ENCODE assay signal across 27 cellular contexts in genomic region chr11:126158054-126158791, GRCh38. TPM values are rescaled to one million over a fixed set of nuclear protein-coding genes. Genes with fewer than 3 reads are reported as not detected.
DNase-seq lines count a peak whose midpoint lies in the region; ATAC-seq, FAIRE-seq and TF ChIP-seq lines count a peak whose summit lies in the region.
"Had no signal": no experiment of that assay in that cellular context is flagged by ENCODE, and none has a peak within 500 bp of the region (broad histone marks: within the 10 kb centered on the region; RNA-seq: fewer than 3 reads in every experiment).

No MANE protein-coding gene starts in this region.

- TF ChIP-seq POLR2A in HepG2 (IDR thresholded peaks at IDR 0.05; ENCODE audit: insufficient read depth in 1 of 2, low read depth in 2 of 2, low read length in 2 of 2), result 0 out of 4 replicates have a peak, but pooled peaks of 1 of the 2 experiments have one; percentile 37

- H3K27me3 ChIP-seq in Caco-2 (replicated peaks; ENCODE audit: control insufficient read depth, insufficient read depth, low read length), result no peaks in the 10 kb centered on the region
- no peaks in the 10 kb centered on the region for H3K27me3 ChIP-seq in SJCRH30
- no peaks in the 10 kb centered on the region for H3K27me3 ChIP-seq in HepG2 (ENCODE audit: control insufficient read depth in 1 of 2, insufficient read depth in 2 of 2, low read length in 2 of 2)
- H3K27me3 ChIP-seq: ascending aorta, BE2C, cardiac muscle cell, foreskin keratinocyte had no signal

- no TSS peak for BruUV-seq in Caco-2 (replicated peaks; lab: Mats Ljungman, UMichigan)
- no TSS peak for BruUV-seq in HepG2 (replicated peaks; lab: Mats Ljungman, UMichigan)

- peak; percentile 59 for FAIRE-seq in HepG2 (lab: Jason Lieb, UNC)

- H3K4me3 ChIP-seq in Caco-2 (ENCODE audit: low read depth, low read length) (no peak overlapping the region), SJCRH30 (no peak overlapping the region), HepG2 (replicated peaks in 1 of 3; ENCODE audit: insufficient read depth in 1 of 3, low read depth in 2 of 3, low read length in 3 of 3) (peak overlapping the region; percentile 24 to 73 (median 41); a peak in 5 of 6 replicates)
- H3K4me3 ChIP-seq: ascending aorta, cardiac muscle cell, coronary artery, heart right ventricle had no signal

- H3K36me3 Mint-ChIP-seq in Caco-2 (ENCODE audit: insufficient read depth, unreplicated experiment), result no peaks in the 10 kb centered on the region
- H3K36me3 Mint-ChIP-seq: activated naive CD8-positive, alpha-beta T cell treated with anti-CD3 and anti-CD28 coated beads, Interleukin-2, amount 10 ng/mL, durations not matched to agents 7 days and 5 days had no signal

- no peaks in the 10 kb centered on the region for H3K4me1 Mint-ChIP-seq in Caco-2 (ENCODE audit: low read depth, unreplicated experiment)
- H3K4me1 Mint-ChIP-seq: activated naive CD8-positive, alpha-beta T cell treated with anti-CD3 and anti-CD28 coated beads, Interleukin-2, amount 10 ng/mL, durations not matched to agents 7 days and 5 days had no signal

- WGBS in HepG2 (ENCODE audit: low lambda C conversion rate), result 4% methylated on average over 7 of the region's 8 CpGs

- no peaks in the 10 kb centered on the region for H4K20me1 ChIP-seq in HepG2 (ENCODE audit: insufficient read depth, low read length)

- H3K4me3 Mint-ChIP-seq in Caco-2 (ENCODE audit: unreplicated experiment), result no peak overlapping the region
- H3K4me3 Mint-ChIP-seq: activated naive CD8-positive, alpha-beta T cell treated with anti-CD3 and anti-CD28 coated beads, Interleukin-2, amount 10 ng/mL, durations not matched to agents 7 days and 5 days; neural crest cell; T-helper 17 cell had no signal

- CTCF ChIA-PET in Caco-2 (lab: Charles Lee), result interaction anchor here (0.6 to 1.0 kb wide), 2 partner anchors 35 to 62 kb away, joined by 3 read pairs; no protein-coding TSS in a partner anchor
- CTCF ChIA-PET in HepG2 (lab: Yijun Ruan, JAX; ENCODE audit: low intra/inter-chr PET ratio, low total read pairs), result no interaction called here

- peak overlapping the region; percentile 60 for H3K9ac ChIP-seq in HepG2 (ENCODE audit: insufficient read depth, low read depth, low read length)

- intact Hi-C loops in Caco-2 (cut with micrococcal nuclease; ENCODE audit: unreplicated experiment), result loop anchor here (1.0 kb wide), 1 partner anchor 11 kb away; no protein-coding TSS in a partner anchor
- intact Hi-C loops in HepG2 (cut with micrococcal nuclease; ENCODE audit: unreplicated experiment), result no loop called here

- H3K4me1 ChIP-seq in Caco-2, result peaks cover 36% of the 10 kb centered on the region
- peaks cover 14% of the 10 kb centered on the region for H3K4me1 ChIP-seq in SJCRH30
- H3K4me1 ChIP-seq in HepG2 (ENCODE audit: insufficient read depth, low read length), result peaks cover 74% of the 10 kb centered on the region
- H3K4me1 ChIP-seq: ascending aorta, foreskin keratinocyte, heart right ventricle had no signal

- H3K9me3 ChIP-seq in Caco-2 (no peaks in the 10 kb centered on the region), SJCRH30 (replicated peaks) (0 out of 2 replicates have a peak, but pooled peaks cover 3% of the 10 kb centered on the region), HepG2 (ENCODE audit: low read length) (no peaks in the 10 kb centered on the region)
- H3K9me3 ChIP-seq: ascending aorta, BE2C, heart right ventricle had no signal

- H3K4me2 ChIP-seq in HepG2 (ENCODE audit: low read depth, low read length), result peak overlapping the region; percentile 87

- DNase-seq in Caco-2 (peak; percentile 70 to 85), HuH-7 (ENCODE audit: low spot score) (peak; percentile 88), SJCRH30 (peak; percentile 36 to 53), HepG2 (ENCODE audit: low spot score) (peak; percentile 70), ecto neural progenitor cell (ENCODE audit: low spot score) (no peak), SHP77 (lab: John Stamatoyannopoulos, UW) (no peak)
- DNase-seq in activated naive CD4-positive, alpha-beta T cell treated with Interleukin-2 at 50 U/mL for 16 hours, result no peak
- no peak for DNase-seq in activated CD4-positive, alpha-beta T cell treated with anti-CD3 and anti-CD28 coated beads, Interleukin-2, amount 50 U/mL, for 4 hours
- DNase-seq: ACHN; activated CD4-positive, alpha-beta T cell treated with anti-CD3 and anti-CD28 coated beads for 4 hours; activated CD8-positive, alpha-beta memory T cell treated with anti-CD3 and anti-CD28 coated beads for 24 hours; activated effector memory CD4-positive, alpha-beta T cell treated with Interleukin-2 at 50 U/mL for 16 hours; activated naive CD8-positive, alpha-beta T cell treated with anti-CD3 and anti-CD28 coated beads, Interleukin-2, amount 10 ng/mL, durations not matched to agents 7 days and 5 days; BE2C; foreskin keratinocyte; GF-D8; heart right ventricle; NCI-H1048; NCI-H1694 treated with DMSO at 0.1 percent for 48 hours; NCI-H524 treated with DMSO at 0.1 percent for 48 hours; stimulated activated naive CD4-positive, alpha-beta T cell treated with Interleukin-2 at 50 U/mL for 16 hours; T-helper 17 cell had no signal

- no peak overlapping the region for H3K27ac Mint-ChIP-seq in Caco-2 (ENCODE audit: unreplicated experiment)
- H3K27ac Mint-ChIP-seq: activated naive CD8-positive, alpha-beta T cell treated with anti-CD3 and anti-CD28 coated beads, Interleukin-2, amount 10 ng/mL, durations not matched to agents 7 days and 5 days; T-helper 17 cell had no signal

- no peak overlapping the region for H3K27ac ChIP-seq in SJCRH30
- H3K27ac ChIP-seq in HepG2 (ENCODE audit: extremely low read length, insufficient read depth, low read length), result peak overlapping the region; percentile 80
- H3K27ac ChIP-seq: ascending aorta, cardiac muscle cell, coronary artery, foreskin keratinocyte, heart right ventricle had no signal

- no peak overlapping the region for H2AFZ ChIP-seq in HepG2 (ENCODE audit: low read length)

- in situ Hi-C loops in HepG2 (cut with HindIII; ENCODE audit: extremely low pct_ligation_motif_present, low pct_unique_long_range_greater_than_20kb), result no loop called here

- no peak for TF ChIP-seq RAD21 in HepG2 (CRISPR knock-in tag; IDR thresholded peaks at IDR 0.05)

- no peaks in the 10 kb centered on the region for H3K79me2 ChIP-seq in HepG2 (ENCODE audit: insufficient read depth, low read length)

- no peaks in the 10 kb centered on the region for H3K9me3 Mint-ChIP-seq in Caco-2 (ENCODE audit: unreplicated experiment)
- H3K9me3 Mint-ChIP-seq: activated naive CD8-positive, alpha-beta T cell treated with anti-CD3 and anti-CD28 coated beads, Interleukin-2, amount 10 ng/mL, durations not matched to agents 7 days and 5 days had no signal

- H3K36me3 ChIP-seq in Caco-2 (ENCODE audit: control insufficient read depth, insufficient read depth, low read length) (no peaks in the 10 kb centered on the region), SJCRH30 (no peaks in the 10 kb centered on the region), HepG2 (replicated peaks in 1 of 2; ENCODE audit: control insufficient read depth in 1 of 2, insufficient read depth in 2 of 2, low read length in 2 of 2) (no peaks in the 10 kb centered on the region)
- H3K36me3 ChIP-seq: ascending aorta, BE2C, cardiac muscle cell, heart right ventricle had no signal

- H3K27me3 Mint-ChIP-seq in Caco-2 (ENCODE audit: insufficient read depth, unreplicated experiment), result no peaks in the 10 kb centered on the region

- TF ChIP-seq CTCF in Caco-2 (IDR thresholded peaks at IDR 0.05; ENCODE audit: insufficient read depth in 1 of 2, low read depth in 1 of 2, low read length in 1 of 2, severe bottlenecking in 1 of 2, unreplicated experiment in 1 of 2) (no peak), HepG2 (CRISPR knock-in tag; IDR thresholded peaks at IDR 0.05) (no peak)

- ATAC-seq in HepG2, result peak; percentile 59
- ATAC-seq: esophagus mucosa, foreskin keratinocyte, heart right ventricle, T-helper 17 cell had no signal

- TF ChIP-seq EP300 in HepG2 (IDR thresholded peaks at IDR 0.05; ENCODE audit: low read depth in 2 of 2, low read length in 2 of 2) (peak in 1 of 2 experiments; percentile 69; a peak in 2 of 4 replicates), HepG2 (CRISPR knock-in tag; IDR thresholded peaks at IDR 0.05; ENCODE audit: borderline replicate concordance) (no peak; the same call in 1 of the 2 replicates)

- POLR2A ChIA-PET in Caco-2 (lab: Charles Lee), result interaction anchor here (0.9 kb wide), 1 partner anchor 54 kb away, joined by 3 read pairs; the partner anchor contains the start of genes FAM118B and RPUSD4
- POLR2A ChIA-PET in HepG2 (lab: Yijun Ruan, JAX), result interaction anchor here (1.5 to 5.3 kb wide), 8 partner anchors 10 to 255 kb away, joined by 4 to 104 read pairs (median 8); partner anchors contain the start of genes CDON and PUS3

RNA-seq across cellular contexts. Expression of gene RPUSD4, which starts 53.2 kb away (rescaled TPM):
- total RNA-seq in Caco-2 (2022) (74.2 and 74.3 TPM in 2 replicates), HepG2 (2016; rRNA removed; fragmentation: Illumina TruSeq; extraction: Trizol) (45.0 and 45.6 TPM in 2 replicates)
- total RNA-seq in SJCRH30 (2014; rRNA removed; shearing (Covaris generic)), result 23.5 and 26.6 TPM in 2 replicates
- total RNA-seq in HepG2 (2016; cell fraction: cytosol; rRNA removed; fragmentation: Illumina TruSeq; extraction: Trizol; ENCODE audit: low read depth), result 11.4 and 11.5 TPM in 2 replicates
- 46.3 and 47.2 TPM in 2 replicates for total RNA-seq in HepG2 (2016; cell fraction: insoluble cytoplasmic fraction; rRNA removed; fragmentation: Illumina TruSeq; extraction: Trizol)
- 25.9 and 29.8 TPM in 2 replicates for total RNA-seq in HepG2 (2016; cell fraction: membrane; rRNA removed; fragmentation: Illumina TruSeq; extraction: Trizol)
- total RNA-seq in HepG2 (2016; cell fraction: nucleus; rRNA removed; fragmentation: Illumina TruSeq; extraction: Trizol), result 46.8 and 51.8 TPM in 2 replicates
- 51.6 and 52.9 TPM in 2 replicates for polyA plus RNA-seq in HepG2 (2011; rRNA removed)
- polyA plus RNA-seq in HepG2 (2011; cell fraction: cytosol; rRNA removed), result 42.4 and 53.0 TPM in 2 replicates
- polyA plus RNA-seq in HepG2 (2011; cell fraction: nucleus; rRNA removed), result 68.4 and 69.6 TPM in 2 replicates
- polyA plus RNA-seq in HepG2 (2012), result 36.1 and 41.1 TPM in 2 replicates
- 6.0 and 7.2 TPM in 2 replicates for polyA plus RNA-seq in HepG2 (2016; cell fraction: cytosol; fragmentation: Illumina TruSeq; extraction: Trizol; ENCODE audit: low read depth)
- 43.9 and 44.1 TPM in 2 replicates for polyA plus RNA-seq in HepG2 (2016; cell fraction: insoluble cytoplasmic fraction; fragmentation: Illumina TruSeq; extraction: Trizol; ENCODE audit: low read depth)
- polyA plus RNA-seq in HepG2 (2016; cell fraction: membrane; fragmentation: Illumina TruSeq; extraction: Trizol; ENCODE audit: low read depth), result 16.2 and 17.9 TPM in 2 replicates
- polyA plus RNA-seq in HepG2 (2016; cell fraction: nucleus; fragmentation: Illumina TruSeq; extraction: Trizol; ENCODE audit: insufficient read depth, low read depth), result 85.9 and 93.8 TPM in 2 replicates
- 74.1 and 168 TPM in 2 replicates for polyA minus RNA-seq in HepG2 (2011; rRNA and poly(A)+ RNA removed; ENCODE audit: low replicate concordance)
- 31.0 and 34.3 TPM in 2 replicates for polyA minus RNA-seq in HepG2 (2011; cell fraction: cytosol; rRNA and poly(A)+ RNA removed)
- 60.8 and 66.2 TPM in 2 replicates for polyA minus RNA-seq in HepG2 (2011; cell fraction: nucleus; rRNA and poly(A)+ RNA removed)

RNA-seq across cellular contexts. Expression of gene FAM118B, which starts 53.4 kb away (rescaled TPM):
- total RNA-seq in Caco-2 (2022) (36.5 and 44.3 TPM in 2 replicates), HepG2 (2016; rRNA removed; fragmentation: Illumina TruSeq; extraction: Trizol) (25.7 and 30.9 TPM in 2 replicates)
- 19.6 and 24.5 TPM in 2 replicates for total RNA-seq in SJCRH30 (2014; rRNA removed; shearing (Covaris generic))
- total RNA-seq in HepG2 (2016; cell fraction: cytosol; rRNA removed; fragmentation: Illumina TruSeq; extraction: Trizol; ENCODE audit: low read depth), result 4.3 and 4.7 TPM in 2 replicates
- total RNA-seq in HepG2 (2016; cell fraction: insoluble cytoplasmic fraction; rRNA removed; fragmentation: Illumina TruSeq; extraction: Trizol), result 25.2 and 33.9 TPM in 2 replicates
- total RNA-seq in HepG2 (2016; cell fraction: membrane; rRNA removed; fragmentation: Illumina TruSeq; extraction: Trizol), result 11.4 and 12.1 TPM in 2 replicates
- total RNA-seq in HepG2 (2016; cell fraction: nucleus; rRNA removed; fragmentation: Illumina TruSeq; extraction: Trizol), result 17.6 and 18.5 TPM in 2 replicates
- 10.2 and 10.4 TPM in 2 replicates for polyA plus RNA-seq in HepG2 (2011; rRNA removed)
- polyA plus RNA-seq in HepG2 (2011; cell fraction: cytosol; rRNA removed), result 6.6 and 10.7 TPM in 2 replicates
- polyA plus RNA-seq in HepG2 (2011; cell fraction: nucleus; rRNA removed), result 3.4 and 4.2 TPM in 2 replicates
- 8.2 and 8.8 TPM in 2 replicates for polyA plus RNA-seq in HepG2 (2012)
- 3.3 and 3.4 TPM in 2 replicates for polyA plus RNA-seq in HepG2 (2016; cell fraction: cytosol; fragmentation: Illumina TruSeq; extraction: Trizol; ENCODE audit: low read depth)
- 27.7 and 31.2 TPM in 2 replicates for polyA plus RNA-seq in HepG2 (2016; cell fraction: insoluble cytoplasmic fraction; fragmentation: Illumina TruSeq; extraction: Trizol; ENCODE audit: low read depth)
- 6.7 and 7.0 TPM in 2 replicates for polyA plus RNA-seq in HepG2 (2016; cell fraction: membrane; fragmentation: Illumina TruSeq; extraction: Trizol; ENCODE audit: low read depth)
- polyA plus RNA-seq in HepG2 (2016; cell fraction: nucleus; fragmentation: Illumina TruSeq; extraction: Trizol; ENCODE audit: insufficient read depth, low read depth), result 14.7 and 15.9 TPM in 2 replicates
- polyA minus RNA-seq in HepG2 (2011; rRNA and poly(A)+ RNA removed; ENCODE audit: low replicate concordance), result 2.5 and 4.9 TPM in 2 replicates
- polyA minus RNA-seq in HepG2 (2011; cell fraction: cytosol; rRNA and poly(A)+ RNA removed), result 3.3 and 6.6 TPM in 2 replicates
- 10.6 and 13.4 TPM in 2 replicates for polyA minus RNA-seq in HepG2 (2011; cell fraction: nucleus; rRNA and poly(A)+ RNA removed)

Comparison
In these comparisons a context has a peak if more than half of its experiments do, and no peak if none do; other contexts are left out.
1. DNase-seq: peak in Caco-2 (2 of 2), HuH-7 (single experiment), SJCRH30 (2 of 2) and HepG2 (single experiment); none in ecto neural progenitor cell (single experiment), activated naive CD4-positive, alpha-beta T cell treated with Interleukin-2 at 50 U/mL for 16 hours (single experiment), activated CD4-positive, alpha-beta T cell treated with anti-CD3 and anti-CD28 coated beads, Interleukin-2, amount 50 U/mL, for 4 hours (0 of 2) and SHP77 (0 of 2).
2. H3K4me3 ChIP-seq: peak in HepG2 (3 of 3); none in Caco-2 (single experiment) and SJCRH30 (single experiment).